ENCODE assay signal across 1 cellular context in the genomic region with DNA sequence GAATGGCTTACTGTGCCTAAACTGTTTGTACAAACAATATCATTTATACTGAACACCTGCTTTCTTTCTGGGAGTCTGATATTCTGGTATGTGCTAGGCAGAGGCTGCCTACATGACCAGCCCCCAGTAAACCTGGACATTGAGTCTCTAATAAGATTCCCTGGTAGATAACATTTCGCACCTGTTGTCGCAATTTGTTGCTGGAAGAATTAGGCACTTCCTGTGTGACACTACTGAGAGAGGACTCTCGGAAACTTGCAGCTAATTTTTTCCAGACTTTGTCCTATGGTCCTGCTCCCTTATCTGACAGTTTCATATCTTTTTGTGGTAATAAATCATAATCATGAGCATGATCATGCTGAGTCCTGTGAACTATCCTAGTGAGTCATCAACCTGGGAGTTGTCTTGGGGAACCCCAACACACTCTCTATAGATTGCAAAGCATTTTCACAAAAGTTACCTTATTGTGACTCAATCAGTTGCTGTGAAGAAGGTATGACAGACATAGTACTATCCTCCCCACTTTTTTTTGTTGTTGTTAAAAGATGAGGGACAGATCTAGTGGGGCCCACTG.
TF ChIP-seq lines count a peak whose summit lies in the region.

No MANE protein-coding gene starts in this region.

TF ChIP-seq in K562, 482 proteins besides CTCF, POLR2A, EP300 and RAD21:
- TF ChIP-seq, protein P1, sequence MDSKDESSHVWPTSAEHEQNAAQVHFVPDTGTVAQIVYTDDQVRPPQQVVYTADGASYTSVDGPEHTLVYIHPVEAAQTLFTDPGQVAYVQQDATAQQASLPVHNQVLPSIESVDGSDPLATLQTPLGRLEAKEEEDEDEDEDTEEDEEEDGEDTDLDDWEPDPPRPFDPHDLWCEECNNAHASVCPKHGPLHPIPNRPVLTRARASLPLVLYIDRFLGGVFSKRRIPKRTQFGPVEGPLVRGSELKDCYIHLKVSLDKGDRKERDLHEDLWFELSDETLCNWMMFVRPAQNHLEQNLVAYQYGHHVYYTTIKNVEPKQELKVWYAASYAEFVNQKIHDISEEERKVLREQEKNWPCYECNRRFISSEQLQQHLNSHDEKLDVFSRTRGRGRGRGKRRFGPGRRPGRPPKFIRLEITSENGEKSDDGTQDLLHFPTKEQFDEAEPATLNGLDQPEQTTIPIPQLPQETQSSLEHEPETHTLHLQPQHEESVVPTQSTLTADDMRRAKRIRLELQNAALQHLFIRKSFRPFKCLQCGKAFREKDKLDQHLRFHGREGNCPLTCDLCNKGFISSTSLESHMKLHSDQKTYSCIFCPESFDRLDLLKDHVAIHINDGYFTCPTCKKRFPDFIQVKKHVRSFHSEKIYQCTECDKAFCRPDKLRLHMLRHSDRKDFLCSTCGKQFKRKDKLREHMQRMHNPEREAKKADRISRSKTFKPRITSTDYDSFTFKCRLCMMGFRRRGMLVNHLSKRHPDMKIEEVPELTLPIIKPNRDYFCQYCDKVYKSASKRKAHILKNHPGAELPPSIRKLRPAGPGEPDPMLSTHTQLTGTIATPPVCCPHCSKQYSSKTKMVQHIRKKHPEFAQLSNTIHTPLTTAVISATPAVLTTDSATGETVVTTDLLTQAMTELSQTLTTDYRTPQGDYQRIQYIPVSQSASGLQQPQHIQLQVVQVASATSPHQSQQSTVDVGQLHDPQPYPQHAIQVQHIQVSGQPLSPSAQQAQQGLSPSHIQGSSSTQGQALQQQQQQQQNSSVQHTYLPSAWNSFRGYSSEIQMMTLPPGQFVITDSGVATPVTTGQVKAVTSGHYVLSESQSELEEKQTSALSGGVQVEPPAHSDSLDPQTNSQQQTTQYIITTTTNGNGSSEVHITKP (IDR thresholded peaks at IDR 0.05; ENCODE audit: partially characterized antibody), result no peak
- TF ChIP-seq, protein P2, sequence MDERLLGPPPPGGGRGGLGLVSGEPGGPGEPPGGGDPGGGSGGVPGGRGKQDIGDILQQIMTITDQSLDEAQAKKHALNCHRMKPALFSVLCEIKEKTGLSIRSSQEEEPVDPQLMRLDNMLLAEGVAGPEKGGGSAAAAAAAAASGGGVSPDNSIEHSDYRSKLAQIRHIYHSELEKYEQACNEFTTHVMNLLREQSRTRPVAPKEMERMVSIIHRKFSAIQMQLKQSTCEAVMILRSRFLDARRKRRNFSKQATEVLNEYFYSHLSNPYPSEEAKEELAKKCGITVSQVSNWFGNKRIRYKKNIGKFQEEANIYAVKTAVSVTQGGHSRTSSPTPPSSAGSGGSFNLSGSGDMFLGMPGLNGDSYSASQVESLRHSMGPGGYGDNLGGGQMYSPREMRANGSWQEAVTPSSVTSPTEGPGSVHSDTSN (CRISPR knock-in tag; IDR thresholded peaks at IDR 0.05; ENCODE audit: low read depth), result no peak
- TF ChIP-seq, protein P2 (tag; conservative IDR thresholded peaks at IDR 0.05; ENCODE audit: low read depth), result 0 out of 2 replicates have a peak, but pooled peaks have one; percentile 20
- peak; percentile 58 for TF ChIP-seq MEIS2 (IDR thresholded peaks at IDR 0.05; ENCODE audit: partially characterized antibody)
